8 cellular contexts compared by ENCODE assay signal in genomic region chr9:113187935-113188595, GRCh38. TPM values are rescaled to one million over a fixed set of nuclear protein-coding genes. Genes with fewer than 3 reads are reported as not detected.
A peak's percentile ranks its signal among the peaks of the same experiment; 100 is the strongest.
DNase-seq lines count a peak whose midpoint lies in the region; FAIRE-seq and TF ChIP-seq lines count a peak whose summit lies in the region.

No MANE protein-coding gene starts in this region.

- H3K9ac ChIP-seq in endothelial cell of umbilical vein (replicated peaks; ENCODE audit: extremely low read depth, insufficient read depth, low read length), result peak overlapping the region; percentile 19

- no TSS peak for BruUV-seq in endothelial cell of umbilical vein (replicated peaks; lab: Mats Ljungman, UMichigan)

- no peaks in the 10 kb centered on the region for H3K9me3 ChIP-seq in endothelial cell of umbilical vein (replicated peaks; ENCODE audit: control insufficient read depth, insufficient read depth, low read length)

- peaks cover 11 to 28% of the 10 kb centered on the region in 2 experiments for H3K36me3 ChIP-seq in endothelial cell of umbilical vein (ENCODE audit: control insufficient read depth in 2 of 2, extremely low read depth in 1 of 2, insufficient read depth in 2 of 2, low read length in 2 of 2)

- H3K4me2 ChIP-seq in endothelial cell of umbilical vein (ENCODE audit: insufficient read depth, low read length), result peak overlapping the region; percentile 62

- intact Hi-C loops in endothelial cell of umbilical vein (cut with micrococcal nuclease), result no loop called here

- peak overlapping the region; percentile 62 for H2AFZ ChIP-seq in endothelial cell of umbilical vein (ENCODE audit: low read depth, low read length)

- H3K4me1 ChIP-seq in endothelial cell of umbilical vein (ENCODE audit: control insufficient read depth, extremely low read depth, insufficient read depth, low read length), result peaks cover 18% of the 10 kb centered on the region

- TF ChIP-seq POLR2A in endothelial cell of umbilical vein (IDR thresholded peaks at IDR 0.05; ENCODE audit: low read depth, low read length), result no peak

- no peak overlapping the region for H3K4me3 ChIP-seq in endothelial cell of umbilical vein (replicated peaks in 1 of 3; ENCODE audit: insufficient read depth in 1 of 3, low read depth in 1 of 3, low read length in 3 of 3)

- H3K9me1 ChIP-seq in endothelial cell of umbilical vein (replicated peaks; ENCODE audit: control insufficient read depth, extremely low read depth, insufficient read depth, low read length), result no peaks in the 10 kb centered on the region

- no peak for TF ChIP-seq CTCF in endothelial cell of umbilical vein (IDR thresholded peaks at IDR 0.05; ENCODE audit: extremely low read depth in 1 of 2, insufficient read depth in 1 of 2, low read depth in 1 of 2, low read length in 2 of 2)

- DNase-seq in AG08396 (ENCODE audit: low spot score), result peak; percentile 87
- DNase-seq in NCI-H226, result peak; percentile 97
- DNase-seq in endothelial cell of umbilical vein (ENCODE audit: low read depth, low spot score), result peak; percentile 62
- peak; percentile 20 for DNase-seq in mucosa of gallbladder (ENCODE audit: low spot score)
- no peak for DNase-seq in activated effector memory CD4-positive, alpha-beta T cell treated with Interleukin-2 at 50 U/mL for 16 hours
- DNase-seq in activated gamma-delta T cell (lab: John Stamatoyannopoulos, UW), result no peak
- no peak for DNase-seq in T-helper 9 cell
- DNase-seq in cerebellar cortex (ENCODE audit: low spot score), result no peak

- FAIRE-seq in endothelial cell of umbilical vein (lab: Jason Lieb, UNC), result peak; percentile 86

- dilution Hi-C loops in endothelial cell of umbilical vein (cut with MboI; ENCODE audit: extremely low pct_ligation_motif_present, low sequenced_read_pairs), result no loop called here

- no peaks in the 10 kb centered on the region for H4K20me1 ChIP-seq in endothelial cell of umbilical vein (replicated peaks; ENCODE audit: control insufficient read depth, extremely low read depth, insufficient read depth, low read length)

- H3K27ac ChIP-seq in endothelial cell of umbilical vein (ENCODE audit: insufficient read depth, low read depth, low read length), result peak overlapping the region; percentile 76

- CTCF ChIA-PET in endothelial cell of umbilical vein (lab: Charles Lee), result interaction anchor here (0.9 to 2.3 kb wide), 4 partner anchors 9 to 33 kb away, joined by 3 to 8 read pairs (median 5); partner anchors contain the start of genes FKBP15 and SLC31A1

- no peaks in the 10 kb centered on the region for H3K79me2 ChIP-seq in endothelial cell of umbilical vein (ENCODE audit: control insufficient read depth, insufficient read depth, low read length)

- POLR2A ChIA-PET in endothelial cell of umbilical vein (lab: Charles Lee), result interaction anchor here (1.1 kb wide), 1 partner anchor 34 kb away, joined by 3 read pairs; the partner anchor contains the start of genes FKBP15 and SLC31A1

- H3K27me3 ChIP-seq in endothelial cell of umbilical vein (ENCODE audit: control insufficient read depth in 2 of 2, insufficient read depth in 2 of 2, low read length in 2 of 2), result no peaks in the 10 kb centered on the region

TF ChIP-seq in endothelial cell of umbilical vein, 7 proteins besides CTCF, POLR2A, EP300 and RAD21:
- TF ChIP-seq JUN (IDR thresholded peaks at IDR 0.05; ENCODE audit: borderline replicate concordance, insufficient read depth, insufficient read length, low read depth) (peak; percentile 27), EZH2 (IDR thresholded peaks at IDR 0.05; ENCODE audit: borderline replicate concordance, low read depth, low read length, severe bottlenecking) (no peak), FOS (IDR thresholded peaks at IDR 0.05; ENCODE audit: borderline replicate concordance, insufficient read depth, low read length) (peak; percentile 74), MYC (IDR thresholded peaks at IDR 0.05; ENCODE audit: low read depth, low read length) (no peak), GATA2 (IDR thresholded peaks at IDR 0.05; ENCODE audit: insufficient read depth, insufficient read length, low read depth, low read length) (no peak), POLR2AphosphoS5 (IDR thresholded peaks at IDR 0.05; ENCODE audit: insufficient read depth, low read depth, low read length) (peak; percentile 24)
- TF ChIP-seq, protein P1, sequence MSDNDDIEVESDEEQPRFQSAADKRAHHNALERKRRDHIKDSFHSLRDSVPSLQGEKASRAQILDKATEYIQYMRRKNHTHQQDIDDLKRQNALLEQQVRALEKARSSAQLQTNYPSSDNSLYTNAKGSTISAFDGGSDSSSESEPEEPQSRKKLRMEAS (IDR thresholded peaks at IDR 0.05; ENCODE audit: insufficient read depth, insufficient read length), result no peak

RNA-seq across cellular contexts. Expression of gene FKBP15, which starts 33.0 kb away (rescaled TPM):
- total RNA-seq in endothelial cell of umbilical vein (24.6 and 26.8 TPM in 2 replicates), mucosa of gallbladder (28.9 TPM)
- polyA plus RNA-seq in endothelial cell of umbilical vein, result 16.8 and 24.7 TPM in 2 replicates
- 18.5 and 19.9 TPM in 2 replicates for polyA plus RNA-seq in endothelial cell of umbilical vein (2011; cell fraction: cytosol; rRNA removed)
- 54.7 and 64.3 TPM in 2 replicates for polyA plus RNA-seq in endothelial cell of umbilical vein (2011; cell fraction: nucleus; rRNA removed)
- polyA plus RNA-seq in endothelial cell of umbilical vein (2012), result 22.2 and 25.2 TPM in 2 replicates
- polyA minus RNA-seq in endothelial cell of umbilical vein, result 60.2 and 61.6 TPM in 2 replicates
- 22.2 TPM for polyA minus RNA-seq in endothelial cell of umbilical vein (2011; cell fraction: cytosol; rRNA and poly(A)+ RNA removed)
- 40.1 and 49.2 TPM in 2 replicates for polyA minus RNA-seq in endothelial cell of umbilical vein (2011; cell fraction: nucleus; rRNA and poly(A)+ RNA removed)

RNA-seq across cellular contexts. Expression of gene SLC31A1, which starts 33.3 kb away (rescaled TPM):
- total RNA-seq in endothelial cell of umbilical vein, result 20.8 and 22.7 TPM in 2 replicates
- 11.3 and 13.5 TPM in 2 replicates for polyA plus RNA-seq in endothelial cell of umbilical vein
- polyA plus RNA-seq in endothelial cell of umbilical vein (2011; cell fraction: cytosol; rRNA removed), result 13.5 and 14.7 TPM in 2 replicates
- polyA plus RNA-seq in endothelial cell of umbilical vein (2011; cell fraction: nucleus; rRNA removed), result 4.1 and 5.5 TPM in 2 replicates
- polyA plus RNA-seq in endothelial cell of umbilical vein (2012), result 23.8 and 24.1 TPM in 2 replicates
- polyA minus RNA-seq in endothelial cell of umbilical vein, result 19.5 and 20.4 TPM in 2 replicates
- polyA minus RNA-seq in endothelial cell of umbilical vein (2011; cell fraction: cytosol; rRNA and poly(A)+ RNA removed), result 16.5 TPM
- polyA minus RNA-seq in endothelial cell of umbilical vein (2011; cell fraction: nucleus; rRNA and poly(A)+ RNA removed), result 5.2 and 6.4 TPM in 2 replicates
- total RNA-seq in mucosa of gallbladder, result 26.1 TPM

RNA-seq across cellular contexts. Expression of gene SLC31A2, which starts 37.3 kb away (rescaled TPM):
- total RNA-seq in endothelial cell of umbilical vein (3.7 and 4.0 TPM in 2 replicates), mucosa of gallbladder (7.5 TPM)
- 9.8 and 11.4 TPM in 2 replicates for polyA plus RNA-seq in endothelial cell of umbilical vein
- polyA plus RNA-seq in endothelial cell of umbilical vein (2011; cell fraction: cytosol; rRNA removed), result 5.5 and 5.6 TPM in 2 replicates
- 3.1 and 3.4 TPM in 2 replicates for polyA plus RNA-seq in endothelial cell of umbilical vein (2011; cell fraction: nucleus; rRNA removed)
- 5.0 and 6.0 TPM in 2 replicates for polyA plus RNA-seq in endothelial cell of umbilical vein (2012)
- 6.0 and 9.7 TPM in 2 replicates for polyA minus RNA-seq in endothelial cell of umbilical vein
- polyA minus RNA-seq in endothelial cell of umbilical vein (2011; cell fraction: cytosol; rRNA and poly(A)+ RNA removed), result 3.1 TPM
- 2.9 and 3.5 TPM in 2 replicates for polyA minus RNA-seq in endothelial cell of umbilical vein (2011; cell fraction: nucleus; rRNA and poly(A)+ RNA removed)

Comparison
In these comparisons a context has a peak if more than half of its experiments do, and no peak if none do; other contexts are left out.
1. DNase-seq: peak in AG08396 (single experiment), NCI-H226 (single experiment), endothelial cell of umbilical vein (single experiment) and mucosa of gallbladder (single experiment); none in activated effector memory CD4-positive, alpha-beta T cell treated with Interleukin-2 at 50 U/mL for 16 hours (single experiment), activated gamma-delta T cell (single experiment), T-helper 9 cell (single experiment) and cerebellar cortex (single experiment).